Comparison of ENCODE assay signal across 8 cellular contexts in genomic region chr14:99272669-99273024, GRCh38. TPM values are rescaled to one million over a fixed set of nuclear protein-coding genes. Genes with fewer than 3 reads are reported as not detected.
DNase-seq lines count a peak whose midpoint lies in the region; ATAC-seq and TF ChIP-seq lines count a peak whose summit lies in the region.

No MANE protein-coding gene starts in this region.

- H3K27me3 ChIP-seq in H7 (ENCODE audit: control insufficient read depth, insufficient read depth, low read length) (peaks cover 11% of the 10 kb centered on the region; the same call in 1 of the 2 replicates), adipocyte (replicated peaks; ENCODE audit: control insufficient read depth, insufficient read depth, low read length) (peaks cover 36% of the 10 kb centered on the region), mesenchymal stem cell (ENCODE audit: control insufficient read depth in 1 of 2, insufficient read depth in 1 of 2, low read length in 2 of 2) (peaks cover 72 to 73% of the 10 kb centered on the region in 2 experiments)

- no peak for DNase-seq in AG04449 (ENCODE audit: low read depth, low spot score)
- DNase-seq in H7: no peak
- DNase-seq in adipocyte (ENCODE audit: low read depth): no peak
- DNase-seq in mesenchymal stem cell: no peak
- no peak for DNase-seq in lower leg skin (ENCODE audit: low spot score in 2 of 2)
- no peak for DNase-seq in OCI-M2 (lab: John Stamatoyannopoulos, UW; ENCODE audit: unreplicated experiment)

- H3K14ac ChIP-seq in mesenchymal stem cell (ENCODE audit: low read length in 2 of 2): no peak overlapping the region

- H3K9me3 ChIP-seq in adipocyte (ENCODE audit: control insufficient read depth, low read length) (no peaks in the 10 kb centered on the region), mesenchymal stem cell (ENCODE audit: control insufficient read depth, low read length) (no peaks in the 10 kb centered on the region)

- TF ChIP-seq CTCF in AG04449 (IDR thresholded peaks at IDR 0.05; ENCODE audit: insufficient read depth, low read length, missing control alignments) (no peak), lower leg skin (IDR thresholded peaks at IDR 0.05) (no peak)

- H2AFZ ChIP-seq in mesenchymal stem cell (ENCODE audit: low read depth, low read length): no peak overlapping the region

- H3K4me2 ChIP-seq in mesenchymal stem cell (ENCODE audit: low read length, poor library complexity, severe bottlenecking): peak overlapping the region; percentile 98

- no peak overlapping the region for H2BK15ac ChIP-seq in mesenchymal stem cell (ENCODE audit: low read depth, poor library complexity, severe bottlenecking)

- no peaks in the 10 kb centered on the region for H3K79me1 ChIP-seq in mesenchymal stem cell (replicated peaks; ENCODE audit: low read length, poor library complexity, severe bottlenecking)

- H3K36me3 ChIP-seq in H7 (replicated peaks; ENCODE audit: control insufficient read depth, insufficient read depth, low read length) (no peaks in the 10 kb centered on the region), adipocyte (ENCODE audit: control insufficient read depth, insufficient read depth, low read length, severe bottlenecking) (no peaks in the 10 kb centered on the region), mesenchymal stem cell (ENCODE audit: control insufficient read depth in 1 of 2, insufficient read depth in 2 of 2, low read depth in 1 of 2, low read length in 2 of 2) (no peaks in the 10 kb centered on the region)

- H3K27ac ChIP-seq in mesenchymal stem cell (ENCODE audit: low read length, poor library complexity, severe bottlenecking): no peak overlapping the region

- H2BK12ac ChIP-seq in mesenchymal stem cell (ENCODE audit: low read length in 2 of 2): no peak overlapping the region

- H4K8ac ChIP-seq in mesenchymal stem cell (ENCODE audit: low read length): no peak overlapping the region

- no peak overlapping the region for H2BK120ac ChIP-seq in mesenchymal stem cell (ENCODE audit: low read depth, low read length)

- H3K4me1 ChIP-seq in adipocyte (ENCODE audit: control insufficient read depth, insufficient read depth, low read length): peaks cover 3% of the 10 kb centered on the region
- H3K4me1 ChIP-seq in mesenchymal stem cell (ENCODE audit: control insufficient read depth, insufficient read depth, low read depth, low read length): peaks cover 39% of the 10 kb centered on the region

- H4K91ac ChIP-seq in mesenchymal stem cell (ENCODE audit: low read length): no peak overlapping the region

- WGBS in mesenchymal stem cell: 6% methylated on average over 10 of the region's 11 CpGs
- 1 to 2% methylated on average over 11 of the region's 11 CpGs for WGBS in lower leg skin, 2 donors

- no peak overlapping the region for H2BK5ac ChIP-seq in mesenchymal stem cell (ENCODE audit: low read depth, low read length, poor library complexity, severe bottlenecking)

- H3K4me3 ChIP-seq in AG04449 (ENCODE audit: low read depth, low read length) (peak overlapping the region; percentile 53), H7 (ENCODE audit: insufficient read depth, low read depth, low read length) (peak overlapping the region; percentile 78), adipocyte (ENCODE audit: low read length) (peak overlapping the region; percentile 79), mesenchymal stem cell (ENCODE audit: insufficient read depth in 1 of 2, low read depth in 1 of 2, low read length in 2 of 2) (peak overlapping the region in 1 of 2 experiments; percentile 70), lower leg skin (ENCODE audit: low read depth, poor library complexity, severe bottlenecking) (no peak overlapping the region)

- ATAC-seq in HG03457 (IDR thresholded peaks at IDR 0.05; ENCODE audit: unreplicated experiment) (no peak), GM21381 (IDR thresholded peaks at IDR 0.05; ENCODE audit: unreplicated experiment) (no peak)

- intact Hi-C loops in lower leg skin (cut with DNase I; ENCODE audit: low total_unique reads): no loop called here

- CTCF ChIA-PET in AG04449 (lab: Yijun Ruan, JAX): interaction anchor here (0.7 to 1.0 kb wide), 3 partner anchors 19 to 167 kb away, joined by 3 read pairs; no protein-coding TSS in a partner anchor

- POLR2A ChIA-PET in AG04449 (lab: Yijun Ruan, JAX): no interaction called here

- TF ChIP-seq POLR2A in lower leg skin (IDR thresholded peaks at IDR 0.05): no peak

- H3K4ac ChIP-seq in mesenchymal stem cell (ENCODE audit: low read depth in 1 of 2, low read length in 2 of 2): no peak overlapping the region

- H3K23ac ChIP-seq in mesenchymal stem cell (ENCODE audit: low read length in 2 of 2): no peak overlapping the region

- no peak overlapping the region for H2AK5ac ChIP-seq in mesenchymal stem cell (ENCODE audit: low read length, severe bottlenecking)

- H3K9ac ChIP-seq in adipocyte (ENCODE audit: low read length) (no peak overlapping the region), mesenchymal stem cell (ENCODE audit: low read length) (peak overlapping the region; percentile 62)

- no peak overlapping the region for H3K18ac ChIP-seq in mesenchymal stem cell (ENCODE audit: low read depth in 1 of 2, low read length in 2 of 2)

RNA-seq across cellular contexts. Expression of gene BCL11B, which starts 0.7 kb away (rescaled TPM):
- 5.7 and 6.1 TPM in 2 replicates for total RNA-seq in H7 (2014; rRNA removed; shearing (Covaris generic))
- polyA plus RNA-seq in mesenchymal stem cell (2013, experiment 1 of 2): not detected
- not detected for polyA plus RNA-seq in mesenchymal stem cell (2013, experiment 2 of 2)
- total RNA-seq in lower leg skin: 10 to 100 TPM; 39.1 to 74.3 (median 51.7) TPM
